In genomic region chr5:157546456-157547100, GRCh38 we compare ENCODE assay signal across 13 cellular contexts. TPM values are rescaled to one million over a fixed set of nuclear protein-coding genes. Genes with fewer than 3 reads are reported as not detected.
DNase-seq lines count a peak whose midpoint lies in the region; ATAC-seq and TF ChIP-seq lines count a peak whose summit lies in the region.
"Had no signal": no experiment of that assay in that cellular context is flagged by ENCODE, and none has a peak within 500 bp of the region (broad histone marks: within the 10 kb centered on the region; RNA-seq: fewer than 3 reads in every experiment).

No MANE protein-coding gene starts in this region.

- POLR2A ChIA-PET in activated B cell treated with CpG ODN at 0.5 μM for 24 hours (lab: Charles Lee), result interaction anchor here (0.6 to 1.3 kb wide), 2 partner anchors 9 to 41 kb away, joined by 3 read pairs; no protein-coding TSS in a partner anchor

- peak overlapping the region; percentile 83 for H3K27ac Mint-ChIP-seq in activated B cell treated with CpG ODN at 0.5 μM for 24 hours
- no peak overlapping the region for H3K27ac Mint-ChIP-seq in type B pancreatic cell

- H3K4me3 ChIP-seq in gastroesophageal sphincter, result no peak overlapping the region
- H3K4me3 ChIP-seq: coronary artery, lung had no signal

- H3K27me3 Mint-ChIP-seq in activated B cell treated with CpG ODN at 0.5 μM for 24 hours, result no peaks in the 10 kb centered on the region
- peaks cover 3% of the 10 kb centered on the region for H3K27me3 Mint-ChIP-seq in type B pancreatic cell

- H3K36me3 ChIP-seq in gastroesophageal sphincter, result no peaks in the 10 kb centered on the region

- TF ChIP-seq EP300 in gastroesophageal sphincter (IDR thresholded peaks at IDR 0.05), result no peak

- H3K4me3 Mint-ChIP-seq in activated B cell treated with CpG ODN at 0.5 μM for 24 hours, result peak overlapping the region; percentile 11
- H3K4me3 Mint-ChIP-seq in type B pancreatic cell, result no peak overlapping the region

- H3K27me3 ChIP-seq in gastroesophageal sphincter, result no peaks in the 10 kb centered on the region

- CTCF ChIA-PET in activated B cell treated with CpG ODN at 0.5 μM for 24 hours (lab: Charles Lee), result interaction anchor here (1.0 to 1.1 kb wide), 2 partner anchors 25 to 197 kb away, joined by 3 to 5 read pairs; partner anchors contain the start of gene LSM11

- H3K27ac ChIP-seq in gastroesophageal sphincter, result peak overlapping the region; percentile 75 to 91 (median 84)
- H3K27ac ChIP-seq: KMS-11 had no signal

- H3K9me3 Mint-ChIP-seq in activated B cell treated with CpG ODN at 0.5 μM for 24 hours (no peaks in the 10 kb centered on the region), type B pancreatic cell (peaks cover 5% of the 10 kb centered on the region)

- no peak for TF ChIP-seq POLR2A in gastroesophageal sphincter (IDR thresholded peaks at IDR 0.05)

- peaks cover 35 to 97% (median 37%) of the 10 kb centered on the region in 3 donors for H3K4me1 ChIP-seq in gastroesophageal sphincter

- H3K36me3 Mint-ChIP-seq in activated B cell treated with CpG ODN at 0.5 μM for 24 hours (ENCODE audit: low read depth), result peaks cover 72% of the 10 kb centered on the region
- no peaks in the 10 kb centered on the region for H3K36me3 Mint-ChIP-seq in type B pancreatic cell

- 33 to 34% methylated on average over 4 to 5 of the region's 6 CpGs for WGBS in gastroesophageal sphincter (ENCODE audit: low coverage in 1 of 2), 2 donors

- intact Hi-C loops in activated B cell treated with CpG ODN at 0.5 μM for 24 hours (cut with micrococcal nuclease), result no loop called here
- intact Hi-C loops in sciatic nerve (cut with DNase I), result no loop called here

- TF ChIP-seq CTCF in activated B cell treated with CpG ODN at 0.5 μM for 24 hours (IDR thresholded peaks at IDR 0.05) (no peak), gastroesophageal sphincter (IDR thresholded peaks at IDR 0.05) (no peak), type B pancreatic cell (conservative IDR thresholded peaks at IDR 0.05) (no peak)

- H3K4me1 Mint-ChIP-seq in activated B cell treated with CpG ODN at 0.5 μM for 24 hours, result peaks cover 99% of the 10 kb centered on the region
- peaks cover 8% of the 10 kb centered on the region for H3K4me1 Mint-ChIP-seq in type B pancreatic cell (ENCODE audit: unreplicated experiment)

- DNase-seq in ELF-1 (ENCODE audit: low read depth, low spot score) (peak; percentile 33), activated B cell treated with CpG ODN at 0.5 μM for 24 hours (no peak), sciatic nerve (ENCODE audit: low spot score) (peak; percentile 75), NCI-H1105 treated with DMSO at 0.1 percent for 48 hours (lab: John Stamatoyannopoulos, UW) (no peak), type B pancreatic cell (ENCODE audit: extremely low spot score, unreplicated experiment) (no peak), mucosa of gallbladder (ENCODE audit: low spot score) (no peak)
- DNase-seq: NCI-H2029 treated with DMSO at 0.1 percent for 48 hours, T1000 had no signal

- H3K9me3 ChIP-seq in gastroesophageal sphincter, result no peaks in the 10 kb centered on the region

- ATAC-seq in activated B cell treated with CpG ODN at 0.5 μM for 24 hours (ENCODE audit: low read depth) (no peak), gastroesophageal sphincter (no peak), sciatic nerve (peak; percentile 83), HG03565 (IDR thresholded peaks at IDR 0.05; ENCODE audit: unreplicated experiment) (no peak)

RNA-seq across cellular contexts. Expression of gene ADAM19, which starts 29.0 kb away (rescaled TPM):
- total RNA-seq in activated B cell treated with CpG ODN at 0.5 μM for 24 hours (115 and 136 TPM in 2 replicates), gastroesophageal sphincter (10 to 100 TPM; 19.3 to 38.5 (median 31.2) TPM), sciatic nerve (23.0 TPM), type B pancreatic cell (ENCODE audit: low replicate concordance) (9.3 and 15.8 TPM in 2 replicates), mucosa of gallbladder (22.1 TPM)

Comparison
In these comparisons a context has a peak if more than half of its experiments do, and no peak if none do; other contexts are left out.
1. DNase-seq: peak in ELF-1 (single experiment) and sciatic nerve (single experiment); none in activated B cell treated with CpG ODN at 0.5 μM for 24 hours (single experiment), NCI-H1105 treated with DMSO at 0.1 percent for 48 hours (single experiment), type B pancreatic cell (single experiment) and mucosa of gallbladder (single experiment).